22 cellular contexts compared by ENCODE assay signal in the genomic region with DNA sequence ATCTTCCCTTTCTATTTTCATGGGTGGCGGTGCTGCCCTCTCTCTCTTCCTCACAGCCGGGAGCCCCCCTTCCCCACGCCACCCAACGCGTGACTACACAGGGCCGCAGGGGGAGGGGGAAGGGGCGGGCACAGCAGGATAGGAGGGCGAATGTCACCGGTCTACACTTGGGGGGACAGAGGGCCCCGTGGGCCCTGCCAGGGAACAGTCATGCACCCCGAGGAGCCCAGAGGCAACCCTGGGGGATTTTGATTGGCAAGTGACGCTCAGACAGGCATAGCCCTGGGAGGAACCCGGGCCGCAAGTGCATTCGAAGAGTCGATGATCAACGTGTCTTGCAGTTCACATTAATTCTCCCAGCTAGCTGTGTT.
"Had no signal": no experiment of that assay in that cellular context is flagged by ENCODE, and none has a peak within 500 bp of the region (broad histone marks: within the 10 kb centered on the region; RNA-seq: fewer than 3 reads in every experiment).

No MANE protein-coding gene starts in this region.

- H3K4me3 ChIP-seq: dorsolateral prefrontal cortex, esophagus muscularis mucosa, gastrocnemius medialis, heart right ventricle, mucosa of descending colon, pancreas, smooth muscle cell, stomach, thoracic aorta, transverse colon had no signal

- H3K4me3 Mint-ChIP-seq: naive thymus-derived CD8-positive, alpha-beta T cell; stimulated activated effector memory CD8-positive, alpha-beta T cell treated with anti-CD3 and anti-CD28 coated beads, Interleukin-12 subunit alpha, Interleukin-12 subunit beta, amount 100 ng/mL, for 72 hours had no signal

- ATAC-seq: gastrocnemius medialis; left lobe of liver; mucosa of descending colon; naive thymus-derived CD8-positive, alpha-beta T cell; pancreas; stimulated activated effector memory CD8-positive, alpha-beta T cell treated with anti-CD3 and anti-CD28 coated beads, Interleukin-12 subunit alpha, Interleukin-12 subunit beta, amount 100 ng/mL, for 72 hours had no signal

- H3K4me1 ChIP-seq: gastrocnemius medialis, pancreas had no signal

- H3K27me3 Mint-ChIP-seq: progenitor cell of endocrine pancreas had no signal

- DNase-seq: cortex of kidney; dorsolateral prefrontal cortex; effector CD8-positive, alpha-beta T cell; gastrocnemius medialis; heart right ventricle; hypothalamus; mammary epithelial cell; naive thymus-derived CD8-positive, alpha-beta T cell; stimulated activated CD4-positive, alpha-beta T cell treated with anti-CD3 and anti-CD28 coated beads, Interleukin-4, amount 100 ng/mL, for 1 hour; stimulated activated CD8-positive, alpha-beta memory T cell treated with anti-CD3 and anti-CD28 coated beads, Interleukin-4, amount 100 ng/mL, for 48 hours; stomach; substantia nigra; transverse colon had no signal

- H3K36me3 ChIP-seq: esophagus muscularis mucosa, gastrocnemius medialis, heart right ventricle, pancreas, stomach, thoracic aorta, transverse colon had no signal

- H3K9me3 ChIP-seq: gastrocnemius medialis, pancreas, thoracic aorta, transverse colon had no signal

- H3K36me3 Mint-ChIP-seq: stimulated activated effector memory CD8-positive, alpha-beta T cell treated with anti-CD3 and anti-CD28 coated beads, Interleukin-12 subunit alpha, Interleukin-12 subunit beta, amount 100 ng/mL, for 72 hours had no signal

- H3K27ac ChIP-seq: dorsolateral prefrontal cortex, epithelial cell of prostate, esophagus muscularis mucosa, gastrocnemius medialis, heart right ventricle, pancreas, stomach, thoracic aorta, transverse colon had no signal

- H3K4me1 Mint-ChIP-seq: stimulated activated effector memory CD8-positive, alpha-beta T cell treated with anti-CD3 and anti-CD28 coated beads, Interleukin-12 subunit alpha, Interleukin-12 subunit beta, amount 100 ng/mL, for 72 hours had no signal

- H3K27ac Mint-ChIP-seq: naive thymus-derived CD8-positive, alpha-beta T cell; progenitor cell of endocrine pancreas; stimulated activated effector memory CD8-positive, alpha-beta T cell treated with anti-CD3 and anti-CD28 coated beads, Interleukin-12 subunit alpha, Interleukin-12 subunit beta, amount 100 ng/mL, for 72 hours had no signal
